ENCODE assay signal across 12 cellular contexts in genomic region chr5:138929571-138929955, GRCh38.
"Had no signal": no experiment of that assay in that cellular context is flagged by ENCODE, and none has a peak within 500 bp of the region (broad histone marks: within the 10 kb centered on the region; RNA-seq: fewer than 3 reads in every experiment).

No MANE protein-coding gene starts in this region.

- ATAC-seq: gastroesophageal sphincter, right lobe of liver, T-helper 17 cell had no signal

- H3K27ac Mint-ChIP-seq: activated naive CD4-positive, alpha-beta T cell treated with anti-CD3 and anti-CD28 coated beads, Interleukin-2, amount 50 U/mL, for 24 hours had no signal

- H3K27ac ChIP-seq: brain microvascular endothelial cell, testis had no signal

- H3K4me1 Mint-ChIP-seq: activated naive CD4-positive, alpha-beta T cell treated with anti-CD3 and anti-CD28 coated beads, Interleukin-2, amount 50 U/mL, for 24 hours had no signal

- DNase-seq: activated CD4-positive, CD25-positive, alpha-beta regulatory T cell; activated effector memory CD4-positive, alpha-beta T cell treated with Interleukin-2 at 50 U/mL for 16 hours; brain microvascular endothelial cell; naive B cell; right lobe of liver; stimulated activated CD4-positive, alpha-beta T cell treated with anti-CD3 and anti-CD28 coated beads, Interleukin-2, amount 100 ng/mL, for 24 hours; stimulated activated naive CD4-positive, alpha-beta T cell; T-helper 17 cell; testis had no signal

- H3K9me3 ChIP-seq: gastroesophageal sphincter, right lobe of liver, testis had no signal

- H3K27me3 ChIP-seq: brain microvascular endothelial cell, gastroesophageal sphincter, right lobe of liver, testis had no signal

- H3K4me3 Mint-ChIP-seq: activated naive CD4-positive, alpha-beta T cell treated with anti-CD3 and anti-CD28 coated beads, Interleukin-2, amount 50 U/mL, for 24 hours; naive B cell; T-helper 17 cell had no signal

- H3K9me3 Mint-ChIP-seq: activated naive CD4-positive, alpha-beta T cell treated with anti-CD3 and anti-CD28 coated beads, Interleukin-2, amount 50 U/mL, for 24 hours; naive B cell had no signal

- H3K4me3 ChIP-seq: gastroesophageal sphincter, lung, right lobe of liver, testis had no signal
